In the genomic region with DNA sequence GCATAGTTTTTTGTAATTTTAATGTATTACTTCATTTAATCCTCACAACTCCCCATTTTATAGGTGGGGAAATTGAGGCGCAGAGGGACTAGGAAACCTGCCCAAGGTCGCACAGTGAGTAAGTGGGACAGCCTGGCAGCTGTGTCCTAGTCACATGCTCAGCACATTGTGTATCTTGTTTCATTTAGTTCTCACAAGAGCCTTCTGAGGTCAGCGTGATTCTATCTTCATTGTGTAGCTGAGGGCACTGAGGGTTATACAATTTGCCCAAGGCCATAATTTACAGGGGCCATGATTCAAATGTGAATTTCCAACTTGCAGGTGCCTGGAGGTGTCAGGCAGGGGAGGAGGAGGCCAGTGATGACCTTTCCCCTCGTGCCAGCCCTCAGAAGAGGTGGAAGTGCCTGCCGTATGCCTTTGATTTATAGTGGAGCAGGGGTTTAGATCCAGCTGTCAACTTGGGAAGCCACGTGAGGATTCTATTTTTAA, we compare ENCODE assay signal across 1 cellular context.
TF ChIP-seq lines count a peak whose summit lies in the region.

No MANE protein-coding gene starts in this region.

TF ChIP-seq in HepG2, 621 proteins besides CTCF, POLR2A, EP300 and RAD21 (continues in another document):
- no peak for TF ChIP-seq NFKB2 (CRISPR knock-in tag; IDR thresholded peaks at IDR 0.05; ENCODE audit: borderline replicate concordance)
- TF ChIP-seq YEATS4 (CRISPR knock-in tag; IDR thresholded peaks at IDR 0.05; ENCODE audit: borderline replicate concordance), result no peak
- no peak for TF ChIP-seq SYNCRIP (IDR thresholded peaks at IDR 0.05; ENCODE audit: insufficient read depth, low read depth, low read length)
- 0 out of 2 replicates have a peak, but pooled peaks have one; percentile 27 for TF ChIP-seq HDAC1 (CRISPR knock-in tag; IDR thresholded peaks at IDR 0.05)
- no peak for TF ChIP-seq ZNF431 (CRISPR knock-in tag; IDR thresholded peaks at IDR 0.05; ENCODE audit: borderline replicate concordance, low read depth)
- TF ChIP-seq TEF (CRISPR knock-in tag; IDR thresholded peaks at IDR 0.05), result 0 out of 2 replicates have a peak, but pooled peaks have one; percentile 38
- TF ChIP-seq CHD2 (IDR thresholded peaks at IDR 0.05; ENCODE audit: low read depth, low read length), result no peak
- 0 out of 2 replicates have a peak, but pooled peaks have one; percentile 32 for TF ChIP-seq ARNTL (CRISPR knock-in tag; IDR thresholded peaks at IDR 0.05)
- no peak for TF ChIP-seq CCDC6 (CRISPR knock-in tag; IDR thresholded peaks at IDR 0.05)
- TF ChIP-seq, protein P1, sequence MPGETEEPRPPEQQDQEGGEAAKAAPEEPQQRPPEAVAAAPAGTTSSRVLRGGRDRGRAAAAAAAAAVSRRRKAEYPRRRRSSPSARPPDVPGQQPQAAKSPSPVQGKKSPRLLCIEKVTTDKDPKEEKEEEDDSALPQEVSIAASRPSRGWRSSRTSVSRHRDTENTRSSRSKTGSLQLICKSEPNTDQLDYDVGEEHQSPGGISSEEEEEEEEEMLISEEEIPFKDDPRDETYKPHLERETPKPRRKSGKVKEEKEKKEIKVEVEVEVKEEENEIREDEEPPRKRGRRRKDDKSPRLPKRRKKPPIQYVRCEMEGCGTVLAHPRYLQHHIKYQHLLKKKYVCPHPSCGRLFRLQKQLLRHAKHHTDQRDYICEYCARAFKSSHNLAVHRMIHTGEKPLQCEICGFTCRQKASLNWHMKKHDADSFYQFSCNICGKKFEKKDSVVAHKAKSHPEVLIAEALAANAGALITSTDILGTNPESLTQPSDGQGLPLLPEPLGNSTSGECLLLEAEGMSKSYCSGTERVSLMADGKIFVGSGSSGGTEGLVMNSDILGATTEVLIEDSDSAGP (CRISPR knock-in tag; IDR thresholded peaks at IDR 0.05; ENCODE audit: borderline replicate concordance), result no peak
- peak; percentile 67; the same call in 1 of the 2 replicates for TF ChIP-seq HMG20A (CRISPR knock-in tag; IDR thresholded peaks at IDR 0.05; ENCODE audit: borderline replicate concordance)
- no peak for TF ChIP-seq NR2F2 (IDR thresholded peaks at IDR 0.05; ENCODE audit: borderline replicate concordance, low read depth)
- TF ChIP-seq ZNF747 (CRISPR knock-in tag; IDR thresholded peaks at IDR 0.05; ENCODE audit: borderline replicate concordance), result 0 out of 2 replicates have a peak, but pooled peaks have one; percentile 44
- no peak for TF ChIP-seq ZNF260 (CRISPR knock-in tag; IDR thresholded peaks at IDR 0.05; ENCODE audit: borderline replicate concordance, low read depth)
- TF ChIP-seq ZNF503 (CRISPR knock-in tag; IDR thresholded peaks at IDR 0.05), result 0 out of 2 replicates have a peak, but pooled peaks have one; percentile 39
- TF ChIP-seq JUNB (CRISPR knock-in tag; IDR thresholded peaks at IDR 0.05; ENCODE audit: borderline replicate concordance), result no peak
- TF ChIP-seq TP53 (CRISPR knock-in tag; conservative IDR thresholded peaks at IDR 0.05), result no peak
- TF ChIP-seq ZNF691 (CRISPR knock-in tag; IDR thresholded peaks at IDR 0.05; ENCODE audit: borderline replicate concordance, low read depth), result 0 out of 2 replicates have a peak, but pooled peaks have one; percentile 15
- TF ChIP-seq HOXA3 (CRISPR knock-in tag; IDR thresholded peaks at IDR 0.05), result 0 out of 2 replicates have a peak, but pooled peaks have one; percentile 18
- TF ChIP-seq HOXA9 (CRISPR knock-in tag; IDR thresholded peaks at IDR 0.05; ENCODE audit: borderline replicate concordance), result no peak
- TF ChIP-seq ARID4A (CRISPR knock-in tag; IDR thresholded peaks at IDR 0.05; ENCODE audit: borderline replicate concordance), result 0 out of 2 replicates have a peak, but pooled peaks have one; percentile 31
- TF ChIP-seq HNF4A (CRISPR knock-in tag; IDR thresholded peaks at IDR 0.05), result no peak
- TF ChIP-seq MAX (IDR thresholded peaks at IDR 0.05), result peak; percentile 76
- TF ChIP-seq ZNF672 (CRISPR knock-in tag; IDR thresholded peaks at IDR 0.05), result no peak
- TF ChIP-seq THAP11 (CRISPR knock-in tag; IDR thresholded peaks at IDR 0.05), result 0 out of 2 replicates have a peak, but pooled peaks have one; percentile 34
- TF ChIP-seq, protein P2, sequence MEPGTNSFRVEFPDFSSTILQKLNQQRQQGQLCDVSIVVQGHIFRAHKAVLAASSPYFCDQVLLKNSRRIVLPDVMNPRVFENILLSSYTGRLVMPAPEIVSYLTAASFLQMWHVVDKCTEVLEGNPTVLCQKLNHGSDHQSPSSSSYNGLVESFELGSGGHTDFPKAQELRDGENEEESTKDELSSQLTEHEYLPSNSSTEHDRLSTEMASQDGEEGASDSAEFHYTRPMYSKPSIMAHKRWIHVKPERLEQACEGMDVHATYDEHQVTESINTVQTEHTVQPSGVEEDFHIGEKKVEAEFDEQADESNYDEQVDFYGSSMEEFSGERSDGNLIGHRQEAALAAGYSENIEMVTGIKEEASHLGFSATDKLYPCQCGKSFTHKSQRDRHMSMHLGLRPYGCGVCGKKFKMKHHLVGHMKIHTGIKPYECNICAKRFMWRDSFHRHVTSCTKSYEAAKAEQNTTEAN (CRISPR knock-in tag; conservative IDR thresholded peaks at IDR 0.05), result 0 out of 2 replicates have a peak, but pooled peaks have one; percentile 50
- no peak for TF ChIP-seq GMEB1 (CRISPR knock-in tag; IDR thresholded peaks at IDR 0.05; ENCODE audit: borderline replicate concordance)
- no peak for TF ChIP-seq KLF12 (CRISPR knock-in tag; IDR thresholded peaks at IDR 0.05; ENCODE audit: borderline replicate concordance)
- TF ChIP-seq BRCA1 (CRISPR knock-in tag; IDR thresholded peaks at IDR 0.05), result no peak
- no peak for TF ChIP-seq KDM4B (CRISPR knock-in tag; IDR thresholded peaks at IDR 0.05)
- 0 out of 2 replicates have a peak, but pooled peaks have one; percentile 36 for TF ChIP-seq ARID3A (IDR thresholded peaks at IDR 0.05; ENCODE audit: low read depth, low read length)
- 0 out of 2 replicates have a peak, but pooled peaks have one; percentile 23 for TF ChIP-seq ZBTB3 (CRISPR knock-in tag; IDR thresholded peaks at IDR 0.05; ENCODE audit: borderline replicate concordance, low read depth)
- TF ChIP-seq RNF2 (conservative IDR thresholded peaks at IDR 0.05; ENCODE audit: low read depth), result no peak
- TF ChIP-seq, protein P3, sequence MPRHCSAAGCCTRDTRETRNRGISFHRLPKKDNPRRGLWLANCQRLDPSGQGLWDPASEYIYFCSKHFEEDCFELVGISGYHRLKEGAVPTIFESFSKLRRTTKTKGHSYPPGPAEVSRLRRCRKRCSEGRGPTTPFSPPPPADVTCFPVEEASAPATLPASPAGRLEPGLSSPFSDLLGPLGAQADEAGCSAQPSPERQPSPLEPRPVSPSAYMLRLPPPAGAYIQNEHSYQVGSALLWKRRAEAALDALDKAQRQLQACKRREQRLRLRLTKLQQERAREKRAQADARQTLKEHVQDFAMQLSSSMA (CRISPR knock-in tag; IDR thresholded peaks at IDR 0.05), result no peak
- TF ChIP-seq TCF7L2 (IDR thresholded peaks at IDR 0.05; ENCODE audit: low read depth, low read length), result no peak
- no peak for TF ChIP-seq ZNF549 (CRISPR knock-in tag; IDR thresholded peaks at IDR 0.05)
- TF ChIP-seq POGZ (CRISPR knock-in tag; IDR thresholded peaks at IDR 0.05), result 0 out of 2 replicates have a peak, but pooled peaks have one; percentile 29
- TF ChIP-seq AGO2 (optimal IDR thresholded peaks at IDR 0.05; ENCODE audit: low read depth, low read length), result no peak
- TF ChIP-seq ZNF510 (CRISPR knock-in tag; IDR thresholded peaks at IDR 0.05; ENCODE audit: low read depth), result 0 out of 2 replicates have a peak, but pooled peaks have one; percentile 49
- no peak for TF ChIP-seq ZNF274 (CRISPR knock-in tag; IDR thresholded peaks at IDR 0.05)
- TF ChIP-seq ATF6 (CRISPR knock-in tag; conservative IDR thresholded peaks at IDR 0.05), result no peak
- TF ChIP-seq PAF1 (CRISPR knock-in tag; IDR thresholded peaks at IDR 0.05), result no peak
